Comparison of ENCODE assay signal across 8 cellular contexts in genomic region chr12:117063162-117063911, GRCh38. TPM values are rescaled to one million over a fixed set of nuclear protein-coding genes. Genes with fewer than 3 reads are reported as not detected.
DNase-seq lines count a peak whose midpoint lies in the region; ATAC-seq and TF ChIP-seq lines count a peak whose summit lies in the region.

No MANE protein-coding gene starts in this region.

- H3K4me1 ChIP-seq in effector memory CD4-positive, alpha-beta T cell (ENCODE audit: control insufficient read depth, insufficient read depth, low read length, poor library complexity, severe bottlenecking) = peaks cover 15% of the 10 kb centered on the region
- H3K4me1 ChIP-seq in foreskin keratinocyte = no peaks in the 10 kb centered on the region

- no peak overlapping the region for H3K27ac ChIP-seq in effector memory CD4-positive, alpha-beta T cell (ENCODE audit: insufficient read depth, low read length, poor library complexity, severe bottlenecking)
- no peak overlapping the region for H3K27ac ChIP-seq in foreskin keratinocyte

- H3K9me3 ChIP-seq in effector memory CD4-positive, alpha-beta T cell (ENCODE audit: control insufficient read depth, low read length) = no peaks in the 10 kb centered on the region

- no peak for ATAC-seq in foreskin keratinocyte

- no peaks in the 10 kb centered on the region for H3K36me3 ChIP-seq in effector memory CD4-positive, alpha-beta T cell (ENCODE audit: control insufficient read depth, insufficient read depth, low read length)

- DNase-seq in activated naive CD4-positive, alpha-beta T cell treated with Interleukin-2 at 50 U/mL for 16 hours = peak; percentile 14
- DNase-seq in activated naive CD4-positive, alpha-beta T cell treated with anti-CD3 and anti-CD28 coated beads, Interleukin-2, amount 50 U/mL, for 16 hours = no peak
- DNase-seq in NOMO-1 (lab: John Stamatoyannopoulos, UW; ENCODE audit: unreplicated experiment in 2 of 2) (peak; percentile 90 to 92), DMS 273 (lab: John Stamatoyannopoulos, UW; ENCODE audit: unreplicated experiment) (no peak), amniotic stem cell (lab: John Stamatoyannopoulos, UW) (no peak), foreskin keratinocyte (no peak)
- peak in 1 of 3 donors; percentile 3 for DNase-seq in effector memory CD4-positive, alpha-beta T cell
- peak; percentile 14 to 25 for DNase-seq in stimulated activated CD8-positive, alpha-beta memory T cell treated with anti-CD3 and anti-CD28 coated beads, Interleukin-2, amount 100 ng/mL, for 48 hours (ENCODE audit: low read depth in 2 of 2)

- no peak for TF ChIP-seq CTCF in foreskin keratinocyte (conservative IDR thresholded peaks at IDR 0.05)

- peak overlapping the region; percentile 35 for H3K4me3 ChIP-seq in effector memory CD4-positive, alpha-beta T cell (ENCODE audit: insufficient read depth, low read depth, low read length, poor library complexity, severe bottlenecking)

- no peaks in the 10 kb centered on the region for H3K27me3 ChIP-seq in effector memory CD4-positive, alpha-beta T cell (replicated peaks; ENCODE audit: control insufficient read depth, insufficient read depth, low read length, poor library complexity, severe bottlenecking)
- H3K27me3 ChIP-seq in foreskin keratinocyte = peaks cover 29% of the 10 kb centered on the region

RNA-seq across cellular contexts. Expression of gene TESC, which starts 35.9 kb away (rescaled TPM):
- not detected in 2 replicates for total RNA-seq in foreskin keratinocyte
- 0.13 TPM in 1 of 2 replicates, not detected in the other for polyA plus RNA-seq in foreskin keratinocyte

Comparison
In these comparisons a context has a peak if more than half of its experiments do, and no peak if none do; other contexts are left out.
1. DNase-seq: peak in activated naive CD4-positive, alpha-beta T cell treated with Interleukin-2 at 50 U/mL for 16 hours (single experiment), NOMO-1 (2 of 2) and stimulated activated CD8-positive, alpha-beta memory T cell treated with anti-CD3 and anti-CD28 coated beads, Interleukin-2, amount 100 ng/mL, for 48 hours (2 of 2); none in activated naive CD4-positive, alpha-beta T cell treated with anti-CD3 and anti-CD28 coated beads, Interleukin-2, amount 50 U/mL, for 16 hours (single experiment), DMS 273 (single experiment), amniotic stem cell (single experiment) and foreskin keratinocyte (0 of 2).